Comparison of ENCODE assay signal across 19 cellular contexts in the genomic region with DNA sequence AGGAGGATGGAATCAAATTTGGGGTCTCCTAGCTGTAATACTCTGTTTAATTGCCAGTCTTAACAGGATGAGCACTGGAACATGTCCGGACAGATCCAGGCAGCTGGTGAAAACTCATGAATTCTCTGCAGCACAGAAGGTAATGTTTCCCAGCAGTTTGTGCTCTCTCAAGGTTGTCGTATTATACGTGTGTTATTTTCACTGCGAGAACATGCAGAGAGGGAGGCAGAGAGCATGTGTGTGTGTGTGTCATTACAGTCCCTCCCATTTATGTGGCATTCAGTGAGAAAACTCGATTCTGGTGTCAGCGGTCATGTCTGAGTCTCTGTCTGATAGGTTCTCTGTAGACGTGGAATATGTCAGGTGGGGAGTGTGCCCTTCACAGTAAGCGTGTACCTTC.
DNase-seq lines count a peak whose midpoint lies in the region; ATAC-seq and TF ChIP-seq lines count a peak whose summit lies in the region.
"Had no signal": no experiment of that assay in that cellular context is flagged by ENCODE, and none has a peak within 500 bp of the region (broad histone marks: within the 10 kb centered on the region; RNA-seq: fewer than 3 reads in every experiment).

No MANE protein-coding gene starts in this region.

- H3K27me3 ChIP-seq in neuron (ENCODE audit: insufficient read depth, low read length) (no peaks in the 10 kb centered on the region), brain microvascular endothelial cell (replicated peaks) (no peaks in the 10 kb centered on the region)
- H3K27me3 ChIP-seq: SJCRH30 had no signal

- H3K36me3 ChIP-seq in neuron (ENCODE audit: insufficient read depth, low read length) (no peaks in the 10 kb centered on the region), brain microvascular endothelial cell (replicated peaks) (no peaks in the 10 kb centered on the region)
- H3K36me3 ChIP-seq: SJCRH30, suprapubic skin had no signal

- peak overlapping the region; percentile 45 for H2AFZ ChIP-seq in neuron (ENCODE audit: low read depth, low read length)

- DNase-seq in LHCN-M2 (ENCODE audit: low read depth): peak; percentile 3
- DNase-seq in NCI-H748 (lab: John Stamatoyannopoulos, UW; ENCODE audit: unreplicated experiment): peak; percentile 82
- peak; percentile 56 for DNase-seq in epithelial cell of esophagus (ENCODE audit: low read depth)
- DNase-seq in brain microvascular endothelial cell: no peak
- DNase-seq in NCI-H187 (lab: John Stamatoyannopoulos, UW): no peak
- DNase-seq: activated CD4-positive, alpha-beta T cell treated with anti-CD3 and anti-CD28 coated beads for 36 hours; activated naive CD4-positive, alpha-beta T cell treated with anti-CD3 and anti-CD28 coated beads, Interleukin-2, amount 10 ng/mL, durations not matched to agents 7 days and 5 days; effector memory CD4-positive, alpha-beta T cell; Karpas-422; left ventricle myocardium superior; naive B cell; NCI-H187 treated with DMSO at 0.1 percent for 48 hours; right cardiac atrium; SJCRH30; stimulated activated CD4-positive, alpha-beta T cell treated with anti-CD3 and anti-CD28 coated beads, Interleukin-2, amount 100 ng/mL, for 24 hours had no signal

- in situ Hi-C loops in brain microvascular endothelial cell (cut with HindIII; ENCODE audit: low pct_ligation_motif_present, low sequenced_read_pairs): no loop called here

- ATAC-seq in HG03469 (IDR thresholded peaks at IDR 0.05; ENCODE audit: unreplicated experiment) (no peak), GM21825 (IDR thresholded peaks at IDR 0.05; ENCODE audit: unreplicated experiment) (no peak)
- ATAC-seq: activated CD4-positive, alpha-beta T cell treated with anti-CD3 and anti-CD28 coated beads for 36 hours; left ventricle myocardium superior; right cardiac atrium had no signal

- no peak overlapping the region for H3K27ac ChIP-seq in brain microvascular endothelial cell
- H3K27ac ChIP-seq: SJCRH30, suprapubic skin had no signal

- H3K4me1 ChIP-seq in neuron (ENCODE audit: insufficient read depth, low read length): peaks cover 52% of the 10 kb centered on the region
- H3K4me1 ChIP-seq: SJCRH30 had no signal

- no peaks in the 10 kb centered on the region for H3K9me3 ChIP-seq in neuron (ENCODE audit: low read length)
- H3K9me3 ChIP-seq: SJCRH30, suprapubic skin had no signal

- peak overlapping the region; percentile 30 for H3K4me3 ChIP-seq in epithelial cell of esophagus (ENCODE audit: low read length)
- H3K4me3 ChIP-seq in neuron (ENCODE audit: low read length): no peak overlapping the region
- H3K4me3 ChIP-seq in brain microvascular endothelial cell (ENCODE audit: low read depth, low read length): no peak overlapping the region
- H3K4me3 ChIP-seq: SJCRH30, suprapubic skin had no signal

- no peak for TF ChIP-seq CTCF in epithelial cell of esophagus (IDR thresholded peaks at IDR 0.05; ENCODE audit: insufficient read depth, low read depth, low read length, missing control alignments)
- no peak for TF ChIP-seq CTCF in brain microvascular endothelial cell (IDR thresholded peaks at IDR 0.05; ENCODE audit: low read depth, low read length, missing control alignments)

Comparison
In these comparisons a context has a peak if more than half of its experiments do, and no peak if none do; other contexts are left out.
1. DNase-seq: peak in LHCN-M2 (single experiment), NCI-H748 (single experiment) and epithelial cell of esophagus (single experiment); none in brain microvascular endothelial cell (single experiment) and NCI-H187 (0 of 2).